Comparison of ENCODE assay signal across 14 cellular contexts in genomic region chr3:194561306-194561974, GRCh38.
DNase-seq lines count a peak whose midpoint lies in the region; ATAC-seq and TF ChIP-seq lines count a peak whose summit lies in the region.
"Had no signal": no experiment of that assay in that cellular context is flagged by ENCODE, and none has a peak within 500 bp of the region (broad histone marks: within the 10 kb centered on the region; RNA-seq: fewer than 3 reads in every experiment).

No MANE protein-coding gene starts in this region.

- H3K4me1 Mint-ChIP-seq in activated T-helper 2 cell treated with anti-CD3 and anti-CD28 coated beads, Interferon-gamma antibody, Interleukin-2, Interleukin-4, amounts not matched to agents 10 μg/mL and 5 μg/mL and 100 μg/mL, durations not matched to agents 14 hours and 24 hours and 36 hours (ENCODE audit: low read depth): peaks cover 19% of the 10 kb centered on the region
- peaks cover 19% of the 10 kb centered on the region for H3K4me1 Mint-ChIP-seq in endodermal cell

- no peaks in the 10 kb centered on the region for H3K9me3 ChIP-seq in endodermal cell (ENCODE audit: control insufficient read depth, low read length)
- H3K9me3 ChIP-seq: ascending aorta, MG63 had no signal

- peaks cover 7% of the 10 kb centered on the region for H3K4me1 ChIP-seq in endodermal cell (ENCODE audit: control insufficient read depth, insufficient read depth, low read length)
- H3K4me1 ChIP-seq: ascending aorta had no signal

- H3K27me3 ChIP-seq in BJ (ENCODE audit: control insufficient read depth, insufficient read depth, low read length): no peaks in the 10 kb centered on the region
- no peaks in the 10 kb centered on the region for H3K27me3 ChIP-seq in endodermal cell (ENCODE audit: control insufficient read depth, insufficient read depth, low read length, poor library complexity, severe bottlenecking)
- H3K27me3 ChIP-seq: ascending aorta, MG63 had no signal

- H3K27ac ChIP-seq in substantia nigra (ENCODE audit: low read depth, low read length, poor library complexity, severe bottlenecking) (no peak overlapping the region), endodermal cell (ENCODE audit: low read depth, low read length) (no peak overlapping the region)
- H3K27ac ChIP-seq: ascending aorta had no signal

- intact Hi-C loops in activated T-helper 2 cell treated with anti-CD3 and anti-CD28 coated beads, Interferon-gamma antibody, Interleukin-2, Interleukin-4, amounts not matched to agents 10 μg/mL and 5 μg/mL and 100 μg/mL, durations not matched to agents 14 hours and 24 hours and 36 hours (cut with micrococcal nuclease): loop anchor here (1.0 to 2.0 kb wide), 2 partner anchors 40 to 75 kb away; partner anchors contain the start of gene ATP13A3

- H3K27ac Mint-ChIP-seq in activated T-helper 2 cell treated with anti-CD3 and anti-CD28 coated beads, Interferon-gamma antibody, Interleukin-2, Interleukin-4, amounts not matched to agents 10 μg/mL and 5 μg/mL and 100 μg/mL, durations not matched to agents 14 hours and 24 hours and 36 hours: peak overlapping the region; percentile 40
- H3K27ac Mint-ChIP-seq in endodermal cell: no peak overlapping the region
- H3K27ac Mint-ChIP-seq: natural killer cell treated with Interleukin-12 subunit alpha and Interleukin-12 subunit beta and Interleukin-15 and Interleukin-18, amount 100 ng/mL, for 72 hours had no signal

- H3K36me3 Mint-ChIP-seq in activated T-helper 2 cell treated with anti-CD3 and anti-CD28 coated beads, Interferon-gamma antibody, Interleukin-2, Interleukin-4, amounts not matched to agents 10 μg/mL and 5 μg/mL and 100 μg/mL, durations not matched to agents 14 hours and 24 hours and 36 hours (ENCODE audit: low read depth): no peaks in the 10 kb centered on the region
- H3K36me3 Mint-ChIP-seq in endodermal cell (ENCODE audit: low read depth): no peaks in the 10 kb centered on the region
- H3K36me3 Mint-ChIP-seq: natural killer cell treated with Interleukin-12 subunit alpha and Interleukin-12 subunit beta and Interleukin-15 and Interleukin-18, amount 100 ng/mL, for 72 hours had no signal

- TF ChIP-seq CTCF in BJ (IDR thresholded peaks at IDR 0.05; ENCODE audit: insufficient read depth, low read depth, low read length) (no peak), endodermal cell (conservative IDR thresholded peaks at IDR 0.05) (no peak)

- H3K36me3 ChIP-seq in BJ (ENCODE audit: control insufficient read depth, insufficient read depth, low read length): no peaks in the 10 kb centered on the region
- no peaks in the 10 kb centered on the region for H3K36me3 ChIP-seq in endodermal cell (ENCODE audit: control insufficient read depth, insufficient read depth, low read length)
- H3K36me3 ChIP-seq: ascending aorta, MG63 had no signal

- POLR2A ChIA-PET in BJ (lab: Charles Lee): interaction anchor here (0.7 kb wide), 1 partner anchor 133 kb away, joined by 5 read pairs; no protein-coding TSS in a partner anchor

- H3K4me3 ChIP-seq in BJ (ENCODE audit: low read depth, low read length): no peak overlapping the region
- H3K4me3 ChIP-seq in endodermal cell (ENCODE audit: low read length): no peak overlapping the region
- H3K4me3 ChIP-seq: ascending aorta, MG63 had no signal

- H3K9ac ChIP-seq in endodermal cell (ENCODE audit: extremely low read depth, low read length, poor library complexity, severe bottlenecking): no peak overlapping the region

- H3K9me3 Mint-ChIP-seq in activated T-helper 2 cell treated with anti-CD3 and anti-CD28 coated beads, Interferon-gamma antibody, Interleukin-2, Interleukin-4, amounts not matched to agents 10 μg/mL and 5 μg/mL and 100 μg/mL, durations not matched to agents 14 hours and 24 hours and 36 hours: no peaks in the 10 kb centered on the region
- H3K9me3 Mint-ChIP-seq in endodermal cell: no peaks in the 10 kb centered on the region
- H3K9me3 Mint-ChIP-seq: natural killer cell treated with Interleukin-12 subunit alpha and Interleukin-12 subunit beta and Interleukin-15 and Interleukin-18, amount 100 ng/mL, for 72 hours had no signal

- peak; percentile 52 for DNase-seq in BJ (ENCODE audit: low read depth)
- peak; percentile 74 for DNase-seq in HCEC 1CT
- no peak for DNase-seq in activated T-helper 2 cell treated with anti-CD3 and anti-CD28 coated beads, Interferon-gamma antibody, Interleukin-2, Interleukin-4, amounts not matched to agents 10 μg/mL and 5 μg/mL and 100 μg/mL, durations not matched to agents 14 hours and 24 hours and 36 hours (ENCODE audit: low spot score)
- peak; percentile 89 for DNase-seq in iris pigment epithelial cell (ENCODE audit: low read depth)
- no peak for DNase-seq in substantia nigra (lab: John Stamatoyannopoulos, UW)
- no peak for DNase-seq in HPDE6-E6E7 (ENCODE audit: extremely low spot score)
- no peak for DNase-seq in endodermal cell
- DNase-seq: activated CD4-positive, alpha-beta T cell treated with anti-CD3 and anti-CD28 coated beads, Interleukin-2, amount 50 U/mL, for 48 hours; MG63; NCI-H510A; stimulated activated CD8-positive, alpha-beta memory T cell treated with anti-CD3 and anti-CD28 coated beads, Interleukin-4, amount 100 ng/mL, for 48 hours had no signal

- peaks cover 18% of the 10 kb centered on the region for H3K27me3 Mint-ChIP-seq in activated T-helper 2 cell treated with anti-CD3 and anti-CD28 coated beads, Interferon-gamma antibody, Interleukin-2, Interleukin-4, amounts not matched to agents 10 μg/mL and 5 μg/mL and 100 μg/mL, durations not matched to agents 14 hours and 24 hours and 36 hours (ENCODE audit: low read depth)
- H3K27me3 Mint-ChIP-seq in endodermal cell (ENCODE audit: insufficient read depth): peaks cover 10% of the 10 kb centered on the region

- 96 to 99% methylated on average over 7 of the region's 7 CpGs for WGBS in endodermal cell (ENCODE audit: insufficient coverage in 1 of 2, insufficient read length in 1 of 2), 2 experiments

- ATAC-seq in HG02970 (IDR thresholded peaks at IDR 0.05; ENCODE audit: low FRiP score, unreplicated experiment): no peak
- ATAC-seq: natural killer cell treated with Interleukin-12 subunit alpha and Interleukin-12 subunit beta and Interleukin-15 and Interleukin-18, amount 100 ng/mL, for 72 hours had no signal

- H3K4me3 Mint-ChIP-seq in activated T-helper 2 cell treated with anti-CD3 and anti-CD28 coated beads, Interferon-gamma antibody, Interleukin-2, Interleukin-4, amounts not matched to agents 10 μg/mL and 5 μg/mL and 100 μg/mL, durations not matched to agents 14 hours and 24 hours and 36 hours (ENCODE audit: low read depth): no peak overlapping the region
- H3K4me3 Mint-ChIP-seq in endodermal cell: no peak overlapping the region
- H3K4me3 Mint-ChIP-seq: natural killer cell treated with Interleukin-12 subunit alpha and Interleukin-12 subunit beta and Interleukin-15 and Interleukin-18, amount 100 ng/mL, for 72 hours had no signal

- CTCF ChIA-PET in BJ (lab: Yijun Ruan, JAX): interaction anchor here (0.5 to 1.3 kb wide), 4 partner anchors 11 to 691 kb away, joined by 3 to 4 read pairs (median 4); no protein-coding TSS in a partner anchor

Comparison
In these comparisons a context has a peak if more than half of its experiments do, and no peak if none do; other contexts are left out.
1. DNase-seq: peak in BJ (single experiment), HCEC 1CT (single experiment) and iris pigment epithelial cell (single experiment); none in activated T-helper 2 cell treated with anti-CD3 and anti-CD28 coated beads, Interferon-gamma antibody, Interleukin-2, Interleukin-4, amounts not matched to agents 10 μg/mL and 5 μg/mL and 100 μg/mL, durations not matched to agents 14 hours and 24 hours and 36 hours (single experiment), substantia nigra (0 of 49), HPDE6-E6E7 (single experiment) and endodermal cell (single experiment).